In the genomic region with DNA sequence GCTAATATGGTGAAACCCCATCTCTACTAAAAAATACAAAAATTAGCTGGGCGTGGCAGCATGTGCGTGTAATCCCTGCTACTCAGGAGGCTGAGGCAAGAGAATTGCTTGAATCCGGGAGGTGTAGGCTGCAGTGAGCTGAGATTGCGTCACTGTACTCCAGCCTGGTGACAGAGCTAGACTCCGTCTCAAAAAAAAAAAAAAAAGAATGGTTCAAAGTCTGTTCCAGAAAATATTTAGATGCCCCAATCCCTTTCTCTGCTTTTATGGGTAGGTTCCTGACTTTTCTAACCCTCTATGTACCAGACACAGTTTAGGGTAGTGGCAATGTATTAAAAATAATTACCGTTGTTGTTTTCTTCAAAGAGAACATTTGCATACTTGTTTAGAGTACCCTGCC, we compare ENCODE assay signal across 19 cellular contexts.
DNase-seq lines count a peak whose midpoint lies in the region; ATAC-seq, FAIRE-seq and TF ChIP-seq lines count a peak whose summit lies in the region.
"Had no signal": no experiment of that assay in that cellular context is flagged by ENCODE, and none has a peak within 500 bp of the region (broad histone marks: within the 10 kb centered on the region; RNA-seq: fewer than 3 reads in every experiment).

No MANE protein-coding gene starts in this region.

- TF ChIP-seq POLR2A in HepG2 (IDR thresholded peaks at IDR 0.05; ENCODE audit: insufficient read depth in 1 of 2, low read depth in 2 of 2, low read length in 2 of 2) = no peak

- H3K36me3 Mint-ChIP-seq in WTC11 = no peaks in the 10 kb centered on the region

- H3K4me1 ChIP-seq in HepG2 (ENCODE audit: insufficient read depth, low read length) = peaks cover 57% of the 10 kb centered on the region
- peaks cover 3% of the 10 kb centered on the region for H3K4me1 ChIP-seq in smooth muscle cell (ENCODE audit: low read depth)

- H3K9me3 ChIP-seq in HepG2 (ENCODE audit: low read length) (peaks cover 15% of the 10 kb centered on the region), smooth muscle cell (replicated peaks; ENCODE audit: low read depth) (peaks cover 8% of the 10 kb centered on the region)

- H3K79me2 ChIP-seq in HepG2 (ENCODE audit: insufficient read depth, low read length) (no peaks in the 10 kb centered on the region), smooth muscle cell (ENCODE audit: low read depth) (peaks cover 86% of the 10 kb centered on the region)

- H3K9ac ChIP-seq in HepG2 (ENCODE audit: insufficient read depth, low read depth, low read length) = no peak overlapping the region
- H3K9ac ChIP-seq in smooth muscle cell (ENCODE audit: low read depth) = no peak overlapping the region

- H3K27ac Mint-ChIP-seq in WTC11 = no peak overlapping the region
- H3K27ac Mint-ChIP-seq: B cell; CD4-positive, alpha-beta T cell had no signal

- no peak for TF ChIP-seq RAD21 in HepG2 (CRISPR knock-in tag; IDR thresholded peaks at IDR 0.05)

- H3K27me3 ChIP-seq in HepG2 (ENCODE audit: control insufficient read depth in 1 of 2, insufficient read depth in 2 of 2, low read length in 2 of 2) (no peaks in the 10 kb centered on the region), smooth muscle cell (ENCODE audit: low read depth) (no peaks in the 10 kb centered on the region)

- H3K36me3 ChIP-seq in HepG2 (replicated peaks in 1 of 2; ENCODE audit: control insufficient read depth in 1 of 2, insufficient read depth in 2 of 2, low read length in 2 of 2) (no peaks in the 10 kb centered on the region), smooth muscle cell (ENCODE audit: low read depth) (peaks cover 6% of the 10 kb centered on the region)

- DNase-seq in H4 (ENCODE audit: low spot score) (peak; percentile 46), WTC11 (ENCODE audit: low spot score) (no peak), HepG2 (ENCODE audit: low spot score) (peak; percentile 77), smooth muscle cell (lab: John Stamatoyannopoulos, UW; ENCODE audit: unreplicated experiment) (no peak), COR-L47 (lab: John Stamatoyannopoulos, UW) (no peak), NCI-H2227 (lab: John Stamatoyannopoulos, UW; ENCODE audit: unreplicated experiment) (no peak), left lobe of liver (ENCODE audit: low spot score) (no peak)
- DNase-seq: C1 segment of cervical spinal cord; CD4-positive, alpha-beta T cell; DMS153; DMS79 treated with DMSO at 0.1 percent for 48 hours; EL had no signal

- CTCF ChIA-PET in WTC11 (lab: Charles Lee) (interaction anchor here (2.7 kb wide), 1 partner anchor 82 kb away, joined by 8 read pairs; no protein-coding TSS in a partner anchor), HepG2 (lab: Yijun Ruan, JAX; ENCODE audit: low intra/inter-chr PET ratio, low total read pairs) (no interaction called here)

- peaks cover 6% of the 10 kb centered on the region for H3K4me1 Mint-ChIP-seq in WTC11
- H3K4me1 Mint-ChIP-seq: B cell had no signal

- intact Hi-C loops in HepG2 (cut with micrococcal nuclease; ENCODE audit: unreplicated experiment) = loop anchor here (5.0 kb wide), 2 partner anchors 51 to 149 kb away; no protein-coding TSS in a partner anchor

- H2AFZ ChIP-seq in HepG2 (ENCODE audit: low read length) (no peak overlapping the region), smooth muscle cell (ENCODE audit: low read depth) (no peak overlapping the region)

- TF ChIP-seq CTCF in WTC11 (IDR thresholded peaks at IDR 0.05) (no peak), HepG2 (CRISPR knock-in tag; IDR thresholded peaks at IDR 0.05) (no peak), smooth muscle cell (IDR thresholded peaks at IDR 0.05; ENCODE audit: borderline replicate concordance, insufficient read depth, poor library complexity, severe bottlenecking) (no peak)

- in situ Hi-C loops in HepG2 (cut with HindIII; ENCODE audit: extremely low pct_ligation_motif_present, low pct_unique_long_range_greater_than_20kb) = no loop called here

- H4K20me1 ChIP-seq in HepG2 (ENCODE audit: insufficient read depth, low read length) (no peaks in the 10 kb centered on the region), smooth muscle cell (ENCODE audit: low read depth) (peaks cover 78% of the 10 kb centered on the region)

- no peaks in the 10 kb centered on the region for H3F3A ChIP-seq in smooth muscle cell (ENCODE audit: low read depth)

- H3K4me3 ChIP-seq in HepG2 (replicated peaks in 1 of 3; ENCODE audit: insufficient read depth in 1 of 3, low read depth in 2 of 3, low read length in 3 of 3) (no peak overlapping the region), smooth muscle cell (no peak overlapping the region)

- peaks cover 17% of the 10 kb centered on the region for H3K9me3 Mint-ChIP-seq in WTC11
- H3K9me3 Mint-ChIP-seq: CD4-positive, alpha-beta T cell had no signal

- no peak for FAIRE-seq in HepG2 (lab: Jason Lieb, UNC)
- FAIRE-seq: A204.1, D721Med, G401.6, GM12892, H54 had no signal

- no TSS peak for BruUV-seq in HepG2 (replicated peaks; lab: Mats Ljungman, UMichigan)

- H3K27ac ChIP-seq in HepG2 (ENCODE audit: extremely low read length, insufficient read depth, low read length) (no peak overlapping the region), smooth muscle cell (ENCODE audit: low read depth) (peak overlapping the region; percentile 34)

- no peaks in the 10 kb centered on the region for H3K27me3 Mint-ChIP-seq in WTC11 (ENCODE audit: low read depth)

- H3K4me2 ChIP-seq in HepG2 (ENCODE audit: low read depth, low read length) (peak overlapping the region; percentile 2; the same call in 1 of the 2 replicates), smooth muscle cell (peak overlapping the region; percentile 39)

- WGBS in HepG2 (ENCODE audit: low lambda C conversion rate) = 40% methylated on average over 6 of the region's 6 CpGs
- WGBS in smooth muscle cell (ENCODE audit: low lambda C conversion rate) = 55% methylated on average over 6 of the region's 6 CpGs

- 0 out of 4 replicates have a peak, but pooled peaks of 1 of the 2 experiments have one; percentile 11 for TF ChIP-seq EP300 in HepG2 (IDR thresholded peaks at IDR 0.05; ENCODE audit: low read depth in 2 of 2, low read length in 2 of 2)
- no peak for TF ChIP-seq EP300 in HepG2 (CRISPR knock-in tag; IDR thresholded peaks at IDR 0.05; ENCODE audit: borderline replicate concordance)

- ATAC-seq in WTC11 (no peak), HepG2 (peak; percentile 51), left lobe of liver (no peak)
- ATAC-seq: HCT116 had no signal

- POLR2A ChIA-PET in WTC11 (lab: Charles Lee) = no interaction called here
- POLR2A ChIA-PET in HepG2 (lab: Yijun Ruan, JAX) = interaction anchor here (0.6 to 1.7 kb wide), 7 partner anchors 12 to 350 kb away, joined by 3 to 15 read pairs (median 4); no protein-coding TSS in a partner anchor

- no peak overlapping the region for H3K4me3 Mint-ChIP-seq in WTC11
- H3K4me3 Mint-ChIP-seq: B cell; CD4-positive, alpha-beta T cell had no signal

TF ChIP-seq in WTC11, 78 proteins besides CTCF, POLR2A, EP300 and RAD21 (continues in another document):
- TF ChIP-seq ZNF671 (CRISPR knock-in tag; IDR thresholded peaks at IDR 0.05) (no peak), GABPB1 (CRISPR knock-in tag; IDR thresholded peaks at IDR 0.05) (peak; percentile 58; the same call in 1 of the 2 replicates), NR2C2 (CRISPR knock-in tag; IDR thresholded peaks at IDR 0.05) (no peak), TEAD1 (CRISPR knock-in tag; IDR thresholded peaks at IDR 0.05) (no peak), NR3C1 (CRISPR knock-in tag; conservative IDR thresholded peaks at IDR 0.05; ENCODE audit: low read depth) (no peak), CREB1 (CRISPR knock-in tag; IDR thresholded peaks at IDR 0.05) (no peak)

TF ChIP-seq in HepG2, 621 proteins besides CTCF, POLR2A, EP300 and RAD21 (continues in another document):
- TF ChIP-seq, protein P1, sequence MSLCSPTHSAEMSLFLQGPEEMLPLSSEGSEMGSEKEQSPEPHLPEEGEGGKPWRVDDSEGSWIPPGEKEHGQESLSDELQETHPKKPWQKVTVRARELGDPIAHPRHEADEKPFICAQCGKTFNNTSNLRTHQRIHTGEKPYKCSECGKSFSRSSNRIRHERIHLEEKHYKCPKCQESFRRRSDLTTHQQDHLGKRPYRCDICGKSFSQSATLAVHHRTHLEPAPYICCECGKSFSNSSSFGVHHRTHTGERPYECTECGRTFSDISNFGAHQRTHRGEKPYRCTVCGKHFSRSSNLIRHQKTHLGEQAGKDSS (CRISPR knock-in tag; IDR thresholded peaks at IDR 0.05; ENCODE audit: borderline replicate concordance, low read depth) = no peak
- TF ChIP-seq, protein P2, sequence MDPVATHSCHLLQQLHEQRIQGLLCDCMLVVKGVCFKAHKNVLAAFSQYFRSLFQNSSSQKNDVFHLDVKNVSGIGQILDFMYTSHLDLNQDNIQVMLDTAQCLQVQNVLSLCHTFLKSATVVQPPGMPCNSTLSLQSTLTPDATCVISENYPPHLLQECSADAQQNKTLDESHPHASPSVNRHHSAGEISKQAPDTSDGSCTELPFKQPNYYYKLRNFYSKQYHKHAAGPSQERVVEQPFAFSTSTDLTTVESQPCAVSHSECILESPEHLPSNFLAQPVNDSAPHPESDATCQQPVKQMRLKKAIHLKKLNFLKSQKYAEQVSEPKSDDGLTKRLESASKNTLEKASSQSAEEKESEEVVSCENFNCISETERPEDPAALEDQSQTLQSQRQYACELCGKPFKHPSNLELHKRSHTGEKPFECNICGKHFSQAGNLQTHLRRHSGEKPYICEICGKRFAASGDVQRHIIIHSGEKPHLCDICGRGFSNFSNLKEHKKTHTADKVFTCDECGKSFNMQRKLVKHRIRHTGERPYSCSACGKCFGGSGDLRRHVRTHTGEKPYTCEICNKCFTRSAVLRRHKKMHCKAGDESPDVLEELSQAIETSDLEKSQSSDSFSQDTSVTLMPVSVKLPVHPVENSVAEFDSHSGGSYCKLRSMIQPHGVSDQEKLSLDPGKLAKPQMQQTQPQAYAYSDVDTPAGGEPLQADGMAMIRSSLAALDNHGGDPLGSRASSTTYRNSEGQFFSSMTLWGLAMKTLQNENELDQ (CRISPR knock-in tag; IDR thresholded peaks at IDR 0.05; ENCODE audit: borderline replicate concordance) = no peak
- TF ChIP-seq ZNF777 (CRISPR knock-in tag; IDR thresholded peaks at IDR 0.05) = no peak
- TF ChIP-seq, protein P3, sequence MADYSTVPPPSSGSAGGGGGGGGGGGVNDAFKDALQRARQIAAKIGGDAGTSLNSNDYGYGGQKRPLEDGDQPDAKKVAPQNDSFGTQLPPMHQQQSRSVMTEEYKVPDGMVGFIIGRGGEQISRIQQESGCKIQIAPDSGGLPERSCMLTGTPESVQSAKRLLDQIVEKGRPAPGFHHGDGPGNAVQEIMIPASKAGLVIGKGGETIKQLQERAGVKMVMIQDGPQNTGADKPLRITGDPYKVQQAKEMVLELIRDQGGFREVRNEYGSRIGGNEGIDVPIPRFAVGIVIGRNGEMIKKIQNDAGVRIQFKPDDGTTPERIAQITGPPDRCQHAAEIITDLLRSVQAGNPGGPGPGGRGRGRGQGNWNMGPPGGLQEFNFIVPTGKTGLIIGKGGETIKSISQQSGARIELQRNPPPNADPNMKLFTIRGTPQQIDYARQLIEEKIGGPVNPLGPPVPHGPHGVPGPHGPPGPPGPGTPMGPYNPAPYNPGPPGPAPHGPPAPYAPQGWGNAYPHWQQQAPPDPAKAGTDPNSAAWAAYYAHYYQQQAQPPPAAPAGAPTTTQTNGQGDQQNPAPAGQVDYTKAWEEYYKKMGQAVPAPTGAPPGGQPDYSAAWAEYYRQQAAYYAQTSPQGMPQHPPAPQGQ (CRISPR knock-in tag; IDR thresholded peaks at IDR 0.05; ENCODE audit: borderline replicate concordance) = no peak
- no peak for TF ChIP-seq SNRNP70 (IDR thresholded peaks at IDR 0.05; ENCODE audit: low read depth, low read length)
- no peak for TF ChIP-seq NBN (conservative IDR thresholded peaks at IDR 0.05)

Comparison
In these comparisons a context has a peak if more than half of its experiments do, and no peak if none do; other contexts are left out.
1. DNase-seq: peak in H4 (single experiment) and HepG2 (single experiment); none in WTC11 (single experiment), smooth muscle cell (single experiment), COR-L47 (single experiment), NCI-H2227 (single experiment) and left lobe of liver (single experiment).